ENCODE assay signal across 34 cellular contexts in genomic region chr10:113456741-113457140, GRCh38.
A peak's percentile ranks its signal among the peaks of the same experiment; 100 is the strongest.
DNase-seq lines count a peak whose midpoint lies in the region; ATAC-seq and TF ChIP-seq lines count a peak whose summit lies in the region.
"Had no signal": no experiment of that assay in that cellular context is flagged by ENCODE, and none has a peak within 500 bp of the region (broad histone marks: within the 10 kb centered on the region; RNA-seq: fewer than 3 reads in every experiment).

No MANE protein-coding gene starts in this region.

- H3K27me3 Mint-ChIP-seq in osteocyte (ENCODE audit: unreplicated experiment) (peaks cover 15% of the 10 kb centered on the region), progenitor cell of endocrine pancreas (peaks cover 30% of the 10 kb centered on the region)

- H3K4me3 Mint-ChIP-seq in osteocyte (ENCODE audit: unreplicated experiment) (no peak overlapping the region), progenitor cell of endocrine pancreas (ENCODE audit: low read depth) (no peak overlapping the region)
- H3K4me3 Mint-ChIP-seq: B cell; CD4-positive, alpha-beta memory T cell; CD4-positive, alpha-beta T cell; CD4-positive, CD25-positive, alpha-beta regulatory T cell; CD8-positive, alpha-beta memory T cell; CD8-positive, alpha-beta T cell had no signal

- H3K4me1 ChIP-seq in esophagus muscularis mucosa (peaks cover 0 to 8% (median 7%) of the 10 kb centered on the region in 4 donors), vagina (peaks cover 6% of the 10 kb centered on the region)
- H3K4me1 ChIP-seq: A549, BE2C, BLaER1 had no signal

- WGBS in esophagus muscularis mucosa = 75% methylated on average over 4 of the region's 6 CpGs

- H3K4me1 Mint-ChIP-seq in osteocyte (ENCODE audit: unreplicated experiment) (peaks cover 7% of the 10 kb centered on the region), progenitor cell of endocrine pancreas (ENCODE audit: low read depth) (peaks cover 7% of the 10 kb centered on the region)
- H3K4me1 Mint-ChIP-seq: B cell; CD4-positive, alpha-beta memory T cell; CD4-positive, CD25-positive, alpha-beta regulatory T cell; CD8-positive, alpha-beta memory T cell had no signal

- H3K9me3 ChIP-seq in esophagus muscularis mucosa (no peaks in the 10 kb centered on the region), vagina (no peaks in the 10 kb centered on the region)
- H3K9me3 ChIP-seq: A549, BE2C, BLaER1, Caco-2 had no signal

- TF ChIP-seq CTCF in esophagus muscularis mucosa (IDR thresholded peaks at IDR 0.05) = no peak
- no peak for TF ChIP-seq CTCF in osteocyte (IDR thresholded peaks at IDR 0.05)
- no peak for TF ChIP-seq CTCF in progenitor cell of endocrine pancreas (IDR thresholded peaks at IDR 0.05; ENCODE audit: unreplicated experiment)
- no peak for TF ChIP-seq CTCF in vagina (IDR thresholded peaks at IDR 0.05)

- H3K9me3 Mint-ChIP-seq in osteocyte (ENCODE audit: unreplicated experiment) (no peaks in the 10 kb centered on the region), progenitor cell of endocrine pancreas (ENCODE audit: low read depth) (peaks cover 4% of the 10 kb centered on the region)
- H3K9me3 Mint-ChIP-seq: CD4-positive, alpha-beta T cell; CD8-positive, alpha-beta T cell had no signal

- no peak overlapping the region for H3K27ac Mint-ChIP-seq in osteocyte (ENCODE audit: unreplicated experiment)
- peak overlapping the region; percentile 37 for H3K27ac Mint-ChIP-seq in progenitor cell of endocrine pancreas
- H3K27ac Mint-ChIP-seq: B cell; CD14-positive monocyte; CD4-positive, alpha-beta memory T cell; CD4-positive, alpha-beta T cell; CD4-positive, CD25-positive, alpha-beta regulatory T cell; CD8-positive, alpha-beta memory T cell; CD8-positive, alpha-beta T cell had no signal

- H3K27ac ChIP-seq in esophagus muscularis mucosa (replicated peaks in 1 of 4) = no peak overlapping the region
- no peak overlapping the region for H3K27ac ChIP-seq in vagina
- H3K27ac ChIP-seq: 22Rv1; A549; BLaER1; BLaER1 treated with 17β-estradiol and CSF1 and Interleukin-3, amounts not matched to agents 10 nM and 100 nM; C4-2B had no signal

- no peak for TF ChIP-seq EP300 in esophagus muscularis mucosa (IDR thresholded peaks at IDR 0.05)

- peak; percentile 42 for DNase-seq in esophagus muscularis mucosa (ENCODE audit: extremely low spot score)
- peak; percentile 53 for DNase-seq in osteocyte (ENCODE audit: extremely low spot score, unreplicated experiment)
- no peak for DNase-seq in progenitor cell of endocrine pancreas (ENCODE audit: low spot score, unreplicated experiment)
- DNase-seq in vagina (ENCODE audit: extremely low spot score in 2 of 2) = peak; percentile 34 to 77
- DNase-seq in GM03348 (ENCODE audit: low spot score) = no peak
- no peak for DNase-seq in DMS53 (lab: John Stamatoyannopoulos, UW)
- no peak for DNase-seq in NCI-H2227 (lab: John Stamatoyannopoulos, UW; ENCODE audit: unreplicated experiment)
- DNase-seq: 8988T; ACHN; AML-193; BE2C; C1 segment of cervical spinal cord; Caco-2; Calu3; CD4-positive, alpha-beta memory T cell; CD4-positive, alpha-beta T cell; CD4-positive, CD25-positive, alpha-beta regulatory T cell; CD8-positive, alpha-beta memory T cell; CD8-positive, alpha-beta T cell; COR-L47; DMS 273 treated with DMSO at 0.1 percent for 48 hours; DMS153; DMS79; DMS79 treated with DMSO at 0.1 percent for 48 hours; DND-41; EL had no signal

- no peak for ATAC-seq in activated CD4-positive, CD25-positive, alpha-beta regulatory T cell treated with anti-CD3 and anti-CD28 coated beads, Interleukin-2, amount 50 U/mL, for 24 hours
- ATAC-seq: A549; CD8-positive, alpha-beta T cell had no signal

- intact Hi-C loops in esophagus muscularis mucosa (cut with DNase I) (no loop called here), vagina (cut with DNase I) (no loop called here)

- peaks cover 0 to 4% (median 0%) of the 10 kb centered on the region in 4 donors for H3K27me3 ChIP-seq in esophagus muscularis mucosa
- H3K27me3 ChIP-seq in vagina = no peaks in the 10 kb centered on the region
- H3K27me3 ChIP-seq: BE2C; BLaER1; BLaER1 treated with 17β-estradiol and CSF1 and Interleukin-3, amounts not matched to agents 10 nM and 100 nM had no signal

- H3K36me3 ChIP-seq in esophagus muscularis mucosa (no peaks in the 10 kb centered on the region), vagina (no peaks in the 10 kb centered on the region)
- H3K36me3 ChIP-seq: BE2C; BLaER1; BLaER1 treated with 17β-estradiol and CSF1 and Interleukin-3, amounts not matched to agents 10 nM and 100 nM had no signal

- no peak overlapping the region for H3K4me3 ChIP-seq in esophagus muscularis mucosa
- H3K4me3 ChIP-seq in vagina = no peak overlapping the region
- H3K4me3 ChIP-seq: A549; BLaER1; BLaER1 treated with 17β-estradiol and CSF1 and Interleukin-3, amounts not matched to agents 10 nM and 100 nM had no signal

- no peak for TF ChIP-seq POLR2A in esophagus muscularis mucosa (IDR thresholded peaks at IDR 0.05; ENCODE audit: low read depth)
- TF ChIP-seq POLR2A in vagina (IDR thresholded peaks at IDR 0.05) = no peak

- H3K36me3 Mint-ChIP-seq in osteocyte (ENCODE audit: unreplicated experiment) (peaks cover 1% of the 10 kb centered on the region), progenitor cell of endocrine pancreas (ENCODE audit: insufficient read depth) (no peaks in the 10 kb centered on the region)
- H3K36me3 Mint-ChIP-seq: CD14-positive monocyte; CD4-positive, alpha-beta memory T cell; CD4-positive, CD25-positive, alpha-beta regulatory T cell; CD8-positive, alpha-beta memory T cell; CD8-positive, alpha-beta T cell had no signal

Comparison
In these comparisons a context has a peak if more than half of its experiments do, and no peak if none do; other contexts are left out.
1. DNase-seq: peak in esophagus muscularis mucosa (single experiment), osteocyte (single experiment) and vagina (2 of 2); none in progenitor cell of endocrine pancreas (single experiment), GM03348 (single experiment), DMS53 (single experiment) and NCI-H2227 (single experiment).